ENCODE assay signal across 15 cellular contexts in the genomic region with DNA sequence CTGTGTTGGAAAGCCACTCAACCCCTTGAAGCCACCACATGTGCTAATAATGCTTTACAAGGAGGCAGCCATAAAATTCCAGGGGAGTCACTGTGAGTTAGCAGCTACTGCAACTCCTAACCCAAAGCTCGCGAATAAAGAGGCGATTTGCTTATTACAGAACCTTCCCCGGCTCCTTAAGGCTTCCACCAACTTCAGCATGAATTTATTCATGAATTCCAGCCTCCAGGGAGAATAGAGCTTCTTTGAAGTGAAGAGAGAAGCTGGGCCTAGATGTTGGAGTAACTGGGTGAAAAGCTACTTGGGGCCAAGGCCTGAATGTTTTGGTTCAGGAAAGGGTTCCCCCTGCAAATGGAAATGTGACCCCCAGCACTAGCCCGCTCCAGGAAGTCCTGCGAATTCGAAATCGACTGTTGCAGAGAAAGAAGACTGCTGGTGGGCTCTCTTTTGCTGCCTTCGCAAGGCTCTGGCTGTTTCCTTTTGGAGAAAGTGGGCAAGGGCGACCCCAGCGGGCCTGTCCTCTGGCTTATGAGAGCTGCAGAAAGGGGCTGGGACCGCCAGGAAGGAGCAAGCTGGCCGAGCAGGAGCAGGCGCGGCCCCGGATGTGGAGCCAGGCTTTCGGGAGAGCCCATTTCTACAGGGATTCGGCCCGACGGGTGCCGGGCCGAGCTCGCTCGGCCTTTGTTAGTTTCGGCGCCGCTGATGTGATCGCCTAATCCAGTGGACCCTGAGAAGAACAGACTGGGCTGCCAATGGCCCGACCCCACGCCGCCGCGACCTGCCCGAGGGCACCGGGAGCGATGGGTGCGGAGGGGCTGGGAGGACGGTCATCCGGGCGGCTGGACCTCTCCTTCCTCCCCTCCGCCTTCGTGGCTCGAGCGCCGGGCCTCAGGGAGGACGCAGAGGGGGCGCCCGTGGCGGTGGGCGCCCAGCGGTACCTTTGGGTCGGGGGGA. TPM values are rescaled to one million over a fixed set of nuclear protein-coding genes. Genes with fewer than 3 reads are reported as not detected.
A peak's percentile ranks its signal among the peaks of the same experiment; 100 is the strongest.
DNase-seq lines count a peak whose midpoint lies in the region; ATAC-seq and TF ChIP-seq lines count a peak whose summit lies in the region.
"Had no signal": no experiment of that assay in that cellular context is flagged by ENCODE, and none has a peak within 500 bp of the region (broad histone marks: within the 10 kb centered on the region; RNA-seq: fewer than 3 reads in every experiment).

No MANE protein-coding gene starts in this region.

- no peaks in the 10 kb centered on the region for H3K9me3 ChIP-seq in CD4-positive, CD25-positive, alpha-beta regulatory T cell (ENCODE audit: control insufficient read depth in 2 of 2, low read length in 2 of 2)
- H3K9me3 ChIP-seq in PC-9 (ENCODE audit: insufficient read depth, low read depth) = no peaks in the 10 kb centered on the region
- H3K9me3 ChIP-seq: left lung, upper lobe of left lung had no signal

- H3K4me1 Mint-ChIP-seq in CD4-positive, CD25-positive, alpha-beta regulatory T cell = peaks cover 3 to 16% (median 7%) of the 10 kb centered on the region in 4 donors
- no peaks in the 10 kb centered on the region for H3K4me1 Mint-ChIP-seq in natural killer cell
- H3K4me1 Mint-ChIP-seq in activated T-helper 17 cell treated with anti-CD3 and anti-CD28 coated beads, Interleukin-2, amount 50 U/mL, for 72 hours = no peaks in the 10 kb centered on the region

- no peak overlapping the region for H3K27ac Mint-ChIP-seq in CD4-positive, CD25-positive, alpha-beta regulatory T cell
- H3K27ac Mint-ChIP-seq in natural killer cell = no peak overlapping the region
- H3K27ac Mint-ChIP-seq in activated T-helper 17 cell treated with anti-CD3 and anti-CD28 coated beads, Interleukin-2, amount 50 U/mL, for 72 hours = no peak overlapping the region

- H3K79me2 ChIP-seq in PC-9 (ENCODE audit: low read depth) = no peaks in the 10 kb centered on the region

- CTCF ChIA-PET in PC-9 (lab: Charles Lee) = interaction anchor here (0.6 kb wide), 2 partner anchors 43 to 104 kb away, joined by 3 to 9 read pairs; no protein-coding TSS in a partner anchor

- peaks cover 17% of the 10 kb centered on the region for H3K27me3 ChIP-seq in CD4-positive, CD25-positive, alpha-beta regulatory T cell (ENCODE audit: control insufficient read depth, insufficient read depth, low read length)
- no peaks in the 10 kb centered on the region for H3K27me3 ChIP-seq in PC-9 (ENCODE audit: insufficient read depth, low read depth)

- peaks cover 24% of the 10 kb centered on the region for H3K4me1 ChIP-seq in CD4-positive, CD25-positive, alpha-beta regulatory T cell (ENCODE audit: control insufficient read depth, insufficient read depth, low read length, poor library complexity, severe bottlenecking)
- no peaks in the 10 kb centered on the region for H3K4me1 ChIP-seq in PC-9 (replicated peaks; ENCODE audit: insufficient read depth)

- no peaks in the 10 kb centered on the region for H3K36me3 ChIP-seq in CD4-positive, CD25-positive, alpha-beta regulatory T cell (ENCODE audit: control insufficient read depth, insufficient read depth, low read length)
- no peaks in the 10 kb centered on the region for H3K36me3 ChIP-seq in PC-9 (ENCODE audit: low read depth)

- no peak for DNase-seq in CD4-positive, CD25-positive, alpha-beta regulatory T cell
- DNase-seq in PC-9 = no peak
- no peak for DNase-seq in left cardiac atrium
- DNase-seq in natural killer cell = no peak
- DNase-seq in NCI-H526 (lab: John Stamatoyannopoulos, UW) = no peak
- no peak for DNase-seq in NCI-H1436 (lab: John Stamatoyannopoulos, UW)
- DNase-seq: NCI-H2171 treated with DMSO at 0.1 percent for 48 hours had no signal

- POLR2A ChIA-PET in PC-9 (lab: Charles Lee; ENCODE audit: unreplicated experiment) = interaction anchor here (0.6 to 0.7 kb wide), 2 partner anchors 15 to 1506 kb away, joined by 3 to 6 read pairs; a partner anchor contains a TSS

- no peaks in the 10 kb centered on the region for H3K9me3 Mint-ChIP-seq in CD4-positive, CD25-positive, alpha-beta regulatory T cell
- H3K9me3 Mint-ChIP-seq in natural killer cell = no peaks in the 10 kb centered on the region
- H3K9me3 Mint-ChIP-seq in activated T-helper 17 cell treated with anti-CD3 and anti-CD28 coated beads, Interleukin-2, amount 50 U/mL, for 72 hours = no peaks in the 10 kb centered on the region

- H3K9me2 ChIP-seq in PC-9 (ENCODE audit: insufficient read depth) = no peaks in the 10 kb centered on the region

- H3K4me3 ChIP-seq in CD4-positive, CD25-positive, alpha-beta regulatory T cell (ENCODE audit: low read depth, low read length) = no peak overlapping the region
- no peak overlapping the region for H3K4me3 ChIP-seq in PC-9
- H3K4me3 ChIP-seq: GM23248, left lung had no signal

- BruUV-seq in PC-9 (replicated peaks; lab: Mats Ljungman, UMichigan) = no TSS peak

- no peak overlapping the region for H3K27ac ChIP-seq in CD4-positive, CD25-positive, alpha-beta regulatory T cell (ENCODE audit: insufficient read depth, low read length, poor library complexity, severe bottlenecking)
- H3K27ac ChIP-seq in PC-9 = no peak overlapping the region
- H3K27ac ChIP-seq: GM23248, left lung, upper lobe of left lung had no signal

- H2AFZ ChIP-seq in PC-9 = no peak overlapping the region

- H3F3A ChIP-seq in PC-9 (ENCODE audit: insufficient read depth, low read depth) = peaks cover 7% of the 10 kb centered on the region; the same call in 1 of the 2 replicates

- peaks cover 51% of the 10 kb centered on the region for H3K27me3 Mint-ChIP-seq in CD4-positive, CD25-positive, alpha-beta regulatory T cell
- peaks cover 32 to 46% of the 10 kb centered on the region in 2 donors for H3K27me3 Mint-ChIP-seq in natural killer cell (ENCODE audit: low read depth in 2 of 2)
- H3K27me3 Mint-ChIP-seq in activated T-helper 17 cell treated with anti-CD3 and anti-CD28 coated beads, Interleukin-2, amount 50 U/mL, for 72 hours = peaks cover 37% of the 10 kb centered on the region

- H3K36me3 Mint-ChIP-seq in CD4-positive, CD25-positive, alpha-beta regulatory T cell = no peaks in the 10 kb centered on the region
- no peaks in the 10 kb centered on the region for H3K36me3 Mint-ChIP-seq in natural killer cell
- no peaks in the 10 kb centered on the region for H3K36me3 Mint-ChIP-seq in activated T-helper 17 cell treated with anti-CD3 and anti-CD28 coated beads, Interleukin-2, amount 50 U/mL, for 72 hours (ENCODE audit: low read depth)

- no peak for TF ChIP-seq CTCF in PC-9 (conservative IDR thresholded peaks at IDR 0.05)
- TF ChIP-seq CTCF in natural killer cell (IDR thresholded peaks at IDR 0.05) = no peak

- peak overlapping the region; percentile 15 to 47 (median 36) for H3K4me3 Mint-ChIP-seq in CD4-positive, CD25-positive, alpha-beta regulatory T cell
- H3K4me3 Mint-ChIP-seq in natural killer cell = peak overlapping the region; percentile 35
- H3K4me3 Mint-ChIP-seq in activated T-helper 17 cell treated with anti-CD3 and anti-CD28 coated beads, Interleukin-2, amount 50 U/mL, for 72 hours = no peak overlapping the region

- H4K20me1 ChIP-seq in PC-9 (ENCODE audit: insufficient read depth) = no peaks in the 10 kb centered on the region

- intact Hi-C loops in PC-9 (cut with micrococcal nuclease; ENCODE audit: unreplicated experiment) (no loop called here), left cardiac atrium (cut with DNase I) (loop anchor here in 1 of 2 donors (5.0 kb wide), 2 partner anchors 183 to 203 kb away; no protein-coding TSS in a partner anchor), natural killer cell (cut with micrococcal nuclease) (loop anchor here (10.0 kb wide), 1 partner anchor 126 kb away; no protein-coding TSS in a partner anchor)

- ATAC-seq in CD4-positive, CD25-positive, alpha-beta regulatory T cell (ENCODE audit: low read depth in 2 of 2) = no peak
- peak; percentile 3 for ATAC-seq in left cardiac atrium
- peak in 1 of 3 donors; percentile 16 for ATAC-seq in natural killer cell
- ATAC-seq in activated T-helper 17 cell treated with anti-CD3 and anti-CD28 coated beads, Interleukin-2, amount 50 U/mL, for 72 hours (replicated peaks) = no peak
- no peak for ATAC-seq in HG02678 (IDR thresholded peaks at IDR 0.05; ENCODE audit: unreplicated experiment)

- H3K4me2 ChIP-seq in PC-9 = 0 out of 2 replicates have a peak overlapping the region, but pooled peaks have one; percentile 40

RNA-seq across cellular contexts. Expression of a gene that starts 7.6 kb away (rescaled TPM):
- total RNA-seq in CD4-positive, CD25-positive, alpha-beta regulatory T cell = 3.4 TPM
- polyA plus RNA-seq in CD4-positive, CD25-positive, alpha-beta regulatory T cell = 1 to 10 TPM in 2 of 4 donors, under 1 TPM in 2; 0.30 to 1.7 (median 0.87) TPM
- 14.2 and 15.5 TPM in 2 replicates for total RNA-seq in PC-9 (2021)
- 1 to 10 TPM; 4.1 to 5.9 TPM for total RNA-seq in left cardiac atrium
- 1 to 10 TPM; 4.0 to 6.4 (median 5.8) TPM for total RNA-seq in natural killer cell
- 1 to 10 TPM; 1.6 to 5.5 TPM for total RNA-seq in activated T-helper 17 cell treated with anti-CD3 and anti-CD28 coated beads, Interleukin-2, amount 50 U/mL, for 72 hours

RNA-seq across cellular contexts. Expression of a gene that starts 11.3 kb away (rescaled TPM):
- 0.81 TPM for total RNA-seq in CD4-positive, CD25-positive, alpha-beta regulatory T cell
- under 1 TPM in 2 of 4 donors, not detected in 2; 0.11 to 0.17 TPM for polyA plus RNA-seq in CD4-positive, CD25-positive, alpha-beta regulatory T cell
- total RNA-seq in PC-9 (2021) = 30.4 and 32.6 TPM in 2 replicates
- 1 to 10 TPM; 3.1 to 3.5 TPM for total RNA-seq in left cardiac atrium
- 1 to 10 TPM in 1 of 3 donors, under 1 TPM in 1, not detected in 1; 0.18 to 1.3 TPM for total RNA-seq in natural killer cell
- total RNA-seq in activated T-helper 17 cell treated with anti-CD3 and anti-CD28 coated beads, Interleukin-2, amount 50 U/mL, for 72 hours = 1 to 10 TPM in 1 of 2 donors, under 1 TPM in 1; 0.50 to 1.6 TPM

RNA-seq across cellular contexts. Expression of a gene that starts 50.0 kb away (rescaled TPM):
- 137 TPM for total RNA-seq in CD4-positive, CD25-positive, alpha-beta regulatory T cell
- 10 to 100 TPM in 1 of 4 donors, 1 to 10 TPM in 3; 2.9 to 10.0 (median 4.6) TPM for polyA plus RNA-seq in CD4-positive, CD25-positive, alpha-beta regulatory T cell
- total RNA-seq in PC-9 (2021) (32.0 and 33.1 TPM in 2 replicates), left cardiac atrium (10 to 100 TPM; 17.9 to 24.2 TPM), natural killer cell (100 to 1,000 TPM; 147 to 220 (median 217) TPM)
- 1 to 10 TPM; 8.7 to 9.1 TPM for total RNA-seq in activated T-helper 17 cell treated with anti-CD3 and anti-CD28 coated beads, Interleukin-2, amount 50 U/mL, for 72 hours

RNA-seq across cellular contexts. Expression of a gene that starts 58.5 kb away (rescaled TPM):
- not detected for total RNA-seq in CD4-positive, CD25-positive, alpha-beta regulatory T cell
- polyA plus RNA-seq in CD4-positive, CD25-positive, alpha-beta regulatory T cell = under 1 TPM in 1 of 4 donors, not detected in 3; 0.08 TPM
- total RNA-seq in PC-9 (2021) = not detected in 2 replicates
- total RNA-seq in left cardiac atrium = not detected
- under 1 TPM in 1 of 3 donors, not detected in 2; 0.95 TPM for total RNA-seq in natural killer cell
- total RNA-seq in activated T-helper 17 cell treated with anti-CD3 and anti-CD28 coated beads, Interleukin-2, amount 50 U/mL, for 72 hours = under 1 TPM in 1 of 2 donors, not detected in 1; 0.50 TPM
- total RNA-seq: esophagus mucosa, GM23248, LHCN-M2, pulmonary artery endothelial cell had no signal
- polyA plus RNA-seq: GM23248 had no signal

Comparison
In these comparisons a context has a peak if more than half of its experiments do, and no peak if none do; other contexts are left out.
1. ATAC-seq: peak in left cardiac atrium (2 of 2); none in CD4-positive, CD25-positive, alpha-beta regulatory T cell (0 of 2), activated T-helper 17 cell treated with anti-CD3 and anti-CD28 coated beads, Interleukin-2, amount 50 U/mL, for 72 hours (single experiment) and HG02678 (single experiment).